8 cellular contexts compared by ENCODE assay signal in genomic region chr11:121291896-121292502, GRCh38. TPM values are rescaled to one million over a fixed set of nuclear protein-coding genes. Genes with fewer than 3 reads are reported as not detected.
DNase-seq lines count a peak whose midpoint lies in the region; ATAC-seq and TF ChIP-seq lines count a peak whose summit lies in the region.

No MANE protein-coding gene starts in this region.

- no peak for TF ChIP-seq CTCF in spleen (IDR thresholded peaks at IDR 0.05 in 8 of 11, conservative IDR thresholded peaks at IDR 0.05 in 3 of 11)

- peaks cover 6% of the 10 kb centered on the region for H3K27me3 Mint-ChIP-seq in activated CD4-positive, alpha-beta T cell treated with anti-CD3 and anti-CD28 coated beads, Interleukin-2, amount 10 ng/mL, durations not matched to agents 7 days and 5 days

- DNase-seq in activated CD4-positive, alpha-beta T cell treated with anti-CD3 and anti-CD28 coated beads, Interleukin-2, amount 10 ng/mL, durations not matched to agents 7 days and 5 days, result peak; percentile 35
- DNase-seq in activated CD4-positive, alpha-beta T cell treated with anti-CD3 and anti-CD28 coated beads, Interleukin-2, amount 50 U/mL, for 4 hours, result no peak
- DNase-seq in NCI-H128 (lab: John Stamatoyannopoulos, UW; ENCODE audit: unreplicated experiment), result peak; percentile 21
- DNase-seq in adipocyte (ENCODE audit: low read depth), result peak; percentile 37
- DNase-seq in spleen, result no peak
- no peak for DNase-seq in NCI-H1694 (lab: John Stamatoyannopoulos, UW)

- H3K36me3 ChIP-seq in adipocyte (ENCODE audit: control insufficient read depth, insufficient read depth, low read length, severe bottlenecking) (peaks cover 8% of the 10 kb centered on the region), spleen (peaks cover 0 to 5% (median 0%) of the 10 kb centered on the region in 6 donors)

- H3K9ac ChIP-seq in adipocyte (ENCODE audit: low read length), result peak overlapping the region; percentile 94

- POLR2A ChIA-PET in activated CD4-positive, alpha-beta T cell treated with anti-CD3 and anti-CD28 coated beads, Interleukin-2, amount 10 ng/mL, durations not matched to agents 7 days and 5 days (lab: Charles Lee), result no interaction called here

- peak overlapping the region; percentile 81 for H3K4me3 Mint-ChIP-seq in activated CD4-positive, alpha-beta T cell treated with anti-CD3 and anti-CD28 coated beads, Interleukin-2, amount 10 ng/mL, durations not matched to agents 7 days and 5 days

- CTCF ChIA-PET in activated CD4-positive, alpha-beta T cell treated with anti-CD3 and anti-CD28 coated beads, Interleukin-2, amount 10 ng/mL, durations not matched to agents 7 days and 5 days (lab: Charles Lee), result interaction anchor here (0.6 to 1.5 kb wide), 3 partner anchors 9 to 783 kb away, joined by 3 read pairs; no protein-coding TSS in a partner anchor

- peak overlapping the region; percentile 55 to 95 (median 92) for H3K27ac ChIP-seq in spleen

- H3K4me1 Mint-ChIP-seq in activated CD4-positive, alpha-beta T cell treated with anti-CD3 and anti-CD28 coated beads, Interleukin-2, amount 10 ng/mL, durations not matched to agents 7 days and 5 days, result peaks cover 40% of the 10 kb centered on the region

- peak overlapping the region; percentile 89 for H3K27ac Mint-ChIP-seq in activated CD4-positive, alpha-beta T cell treated with anti-CD3 and anti-CD28 coated beads, Interleukin-2, amount 10 ng/mL, durations not matched to agents 7 days and 5 days

- H3K27me3 ChIP-seq in adipocyte (replicated peaks; ENCODE audit: control insufficient read depth, insufficient read depth, low read length), result peaks cover 4% of the 10 kb centered on the region
- H3K27me3 ChIP-seq in spleen (replicated peaks in 1 of 7), result no peaks in the 10 kb centered on the region

- H3K9me3 Mint-ChIP-seq in activated CD4-positive, alpha-beta T cell treated with anti-CD3 and anti-CD28 coated beads, Interleukin-2, amount 10 ng/mL, durations not matched to agents 7 days and 5 days, result no peaks in the 10 kb centered on the region

- no peak for TF ChIP-seq POLR2A in spleen (IDR thresholded peaks at IDR 0.05)

- H3K4me3 ChIP-seq in adipocyte (ENCODE audit: low read length) (peak overlapping the region; percentile 88), iPS-11a (ENCODE audit: low read depth, low read length) (peak overlapping the region; percentile 59), spleen (peak overlapping the region; percentile 68 to 88 (median 76))

- H3K36me3 Mint-ChIP-seq in activated CD4-positive, alpha-beta T cell treated with anti-CD3 and anti-CD28 coated beads, Interleukin-2, amount 10 ng/mL, durations not matched to agents 7 days and 5 days (ENCODE audit: low read depth), result peaks cover 17% of the 10 kb centered on the region

- H3K4me1 ChIP-seq in adipocyte (ENCODE audit: control insufficient read depth, insufficient read depth, low read length) (peaks cover 8% of the 10 kb centered on the region), spleen (peaks cover 11 to 47% (median 25%) of the 10 kb centered on the region in 6 donors)

- WGBS in spleen, 5 donors, result 0 to 1% (median 1%) methylated on average over 19 of the region's 19 CpGs

- peaks cover 5% of the 10 kb centered on the region for H3K9me3 ChIP-seq in adipocyte (ENCODE audit: control insufficient read depth, low read length)
- no peaks in the 10 kb centered on the region for H3K9me3 ChIP-seq in spleen

- intact Hi-C loops in spleen (cut with DNase I; ENCODE audit: low total_unique reads), result no loop called here

- peak; percentile 32 for ATAC-seq in HG02642 (IDR thresholded peaks at IDR 0.05; ENCODE audit: poor library complexity, unreplicated experiment)

RNA-seq across cellular contexts. Expression of gene SC5D, which starts 0.6 kb away (rescaled TPM):
- total RNA-seq in activated CD4-positive, alpha-beta T cell treated with anti-CD3 and anti-CD28 coated beads, Interleukin-2, amount 10 ng/mL, durations not matched to agents 7 days and 5 days, result 10 to 100 TPM; 20.4 to 22.9 TPM
- 10 to 100 TPM; 14.8 to 25.5 (median 20.2) TPM for total RNA-seq in spleen
- 1 to 10 TPM; 4.8 to 7.1 (median 6.7) TPM for polyA plus RNA-seq in spleen

Comparison
In these comparisons a context has a peak if more than half of its experiments do, and no peak if none do; other contexts are left out.
1. DNase-seq: peak in activated CD4-positive, alpha-beta T cell treated with anti-CD3 and anti-CD28 coated beads, Interleukin-2, amount 10 ng/mL, durations not matched to agents 7 days and 5 days (single experiment), NCI-H128 (single experiment) and adipocyte (single experiment); none in activated CD4-positive, alpha-beta T cell treated with anti-CD3 and anti-CD28 coated beads, Interleukin-2, amount 50 U/mL, for 4 hours (0 of 2), spleen (single experiment) and NCI-H1694 (single experiment).
2. Peak in every context shown above with its lines, with median percentiles within 50 percentile points of each other: H3K4me3 ChIP-seq.